In the genomic region with DNA sequence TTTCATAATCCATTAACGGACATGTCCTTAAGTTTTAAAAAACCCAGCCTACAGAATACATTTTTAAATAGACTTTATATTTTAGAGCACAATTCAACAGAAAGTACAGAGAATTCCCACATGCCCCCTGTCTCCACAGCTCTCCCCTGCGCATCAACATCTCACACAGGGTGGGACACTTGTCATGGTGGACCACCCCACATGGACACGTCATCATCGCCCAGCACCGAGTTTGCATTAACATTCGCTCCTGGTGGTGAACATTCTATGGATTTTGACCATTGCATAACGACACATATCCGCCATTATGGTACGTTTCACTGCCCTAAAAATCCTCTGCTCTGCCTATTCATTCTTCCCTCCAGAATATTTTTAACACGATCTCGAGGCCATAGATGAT, we compare ENCODE assay signal across 20 cellular contexts. TPM values are rescaled to one million over a fixed set of nuclear protein-coding genes. Genes with fewer than 3 reads are reported as not detected.
DNase-seq lines count a peak whose midpoint lies in the region; ATAC-seq and TF ChIP-seq lines count a peak whose summit lies in the region.
"Had no signal": no experiment of that assay in that cellular context is flagged by ENCODE, and none has a peak within 500 bp of the region (broad histone marks: within the 10 kb centered on the region; RNA-seq: fewer than 3 reads in every experiment).

No MANE protein-coding gene starts in this region.

- H3K27ac Mint-ChIP-seq in brain (peak overlapping the region in 3 of 5 experiments; percentile 6 to 35 (median 16)), type B pancreatic cell (no peak overlapping the region)
- H3K27ac Mint-ChIP-seq in naive thymus-derived CD4-positive, alpha-beta T cell: peak overlapping the region in 1 of 9 donors; percentile 1
- H3K27ac Mint-ChIP-seq: HFFc6 had no signal

- H3K36me3 Mint-ChIP-seq in brain: peaks cover 3% of the 10 kb centered on the region
- peaks cover 0 to 3% (median 0%) of the 10 kb centered on the region in 5 donors for H3K36me3 Mint-ChIP-seq in naive thymus-derived CD4-positive, alpha-beta T cell
- H3K36me3 Mint-ChIP-seq in type B pancreatic cell: no peaks in the 10 kb centered on the region
- H3K36me3 Mint-ChIP-seq: CD8-positive, alpha-beta memory T cell had no signal

- CTCF ChIA-PET in naive thymus-derived CD4-positive, alpha-beta T cell (lab: Charles Lee): no interaction called here

- no peaks in the 10 kb centered on the region for H3K4me1 ChIP-seq in naive thymus-derived CD4-positive, alpha-beta T cell (ENCODE audit: control insufficient read depth in 2 of 2, insufficient read depth in 2 of 2, low read length in 2 of 2)

- H3K9me3 Mint-ChIP-seq in brain (peaks cover 0 to 14% (median 7%) of the 10 kb centered on the region in 5 experiments), type B pancreatic cell (no peaks in the 10 kb centered on the region)
- H3K9me3 Mint-ChIP-seq in naive thymus-derived CD4-positive, alpha-beta T cell: peaks cover 0 to 3% (median 0%) of the 10 kb centered on the region in 11 donors
- H3K9me3 Mint-ChIP-seq: HFFc6 had no signal

- H3K27ac ChIP-seq in naive thymus-derived CD4-positive, alpha-beta T cell (ENCODE audit: low read depth, low read length): no peak overlapping the region
- H3K27ac ChIP-seq: BLaER1 treated with 17β-estradiol and CSF1 and Interleukin-3, amounts not matched to agents 10 nM and 100 nM had no signal

- DNase-seq in cardiac septum (ENCODE audit: low spot score): peak; percentile 44
- DNase-seq in left cardiac atrium: no peak
- DNase-seq in naive thymus-derived CD4-positive, alpha-beta T cell: no peak
- no peak for DNase-seq in type B pancreatic cell (ENCODE audit: extremely low spot score, unreplicated experiment)
- no peak for DNase-seq in left colon
- DNase-seq in activated CD8-positive, alpha-beta memory T cell treated with anti-CD3 and anti-CD28 coated beads, Interleukin-2, amount 50 U/mL, for 4 hours: no peak
- no peak for DNase-seq in NCI-H187 treated with DMSO at 0.1 percent for 48 hours (lab: John Stamatoyannopoulos, UW)
- DNase-seq: DND-41; HFFc6; Karpas-422; MM.1S; NCI-H1092 treated with DMSO at 0.1 percent for 48 hours; NCI-H1694; NCI-H446; NK-92 treated with Interleukin-12 subunit alpha and Interleukin-12 subunit beta, amount 100 ng/mL, for 24 hours; OCI-M1; RPMI8226 had no signal

- POLR2A ChIA-PET in naive thymus-derived CD4-positive, alpha-beta T cell (lab: Charles Lee): no interaction called here

- no peaks in the 10 kb centered on the region for H3K36me3 ChIP-seq in naive thymus-derived CD4-positive, alpha-beta T cell (ENCODE audit: control insufficient read depth in 2 of 3, insufficient read depth in 3 of 3, low read length in 3 of 3)
- H3K36me3 ChIP-seq: BLaER1 treated with 17β-estradiol and CSF1 and Interleukin-3, amounts not matched to agents 10 nM and 100 nM had no signal

- ATAC-seq in left cardiac atrium (no peak), left colon (no peak)
- no peak for ATAC-seq in naive thymus-derived CD4-positive, alpha-beta T cell

- H3K9me3 ChIP-seq in naive thymus-derived CD4-positive, alpha-beta T cell (ENCODE audit: control insufficient read depth in 2 of 3, low read length in 3 of 3): no peaks in the 10 kb centered on the region
- H3K9me3 ChIP-seq: BLaER1 treated with 17β-estradiol and CSF1 and Interleukin-3, amounts not matched to agents 10 nM and 100 nM had no signal

- intact Hi-C loops in cardiac septum (cut with DNase I): loop anchor here (2.0 to 5.0 kb wide), 2 partner anchors 76 to 212 kb away; no protein-coding TSS in a partner anchor
- intact Hi-C loops in left cardiac atrium (cut with DNase I): loop anchor here (10.0 kb wide), 2 partner anchors 204 to 214 kb away; no protein-coding TSS in a partner anchor
- intact Hi-C loops in naive thymus-derived CD4-positive, alpha-beta T cell (cut with micrococcal nuclease): loop anchor here in 1 of 2 donors (5.0 kb wide), 1 partner anchor 78 kb away; no protein-coding TSS in a partner anchor
- intact Hi-C loops in left colon (cut with DNase I, micrococcal nuclease): loop anchor here in 1 of 2 donors (10.0 kb wide), 1 partner anchor 76 kb away; no protein-coding TSS in a partner anchor

- H3K4me1 Mint-ChIP-seq in brain: peaks cover 56% of the 10 kb centered on the region
- peaks cover 0 to 20% (median 5%) of the 10 kb centered on the region in 7 donors for H3K4me1 Mint-ChIP-seq in naive thymus-derived CD4-positive, alpha-beta T cell
- peaks cover 19% of the 10 kb centered on the region for H3K4me1 Mint-ChIP-seq in type B pancreatic cell (ENCODE audit: unreplicated experiment)

- no peak overlapping the region for H3K4me3 ChIP-seq in naive thymus-derived CD4-positive, alpha-beta T cell (ENCODE audit: low read length)

- H3K27me3 Mint-ChIP-seq in brain: peaks cover 22% of the 10 kb centered on the region
- peaks cover 36 to 46% (median 42%) of the 10 kb centered on the region in 5 donors for H3K27me3 Mint-ChIP-seq in naive thymus-derived CD4-positive, alpha-beta T cell
- H3K27me3 Mint-ChIP-seq in type B pancreatic cell: peaks cover 53% of the 10 kb centered on the region

- TF ChIP-seq CTCF in brain (conservative IDR thresholded peaks at IDR 0.05) (no peak), type B pancreatic cell (conservative IDR thresholded peaks at IDR 0.05) (no peak)

- H3K4me3 Mint-ChIP-seq in brain (peak overlapping the region; percentile 63 to 74 (median 68)), type B pancreatic cell (peak overlapping the region; percentile 69)
- H3K4me3 Mint-ChIP-seq in naive thymus-derived CD4-positive, alpha-beta T cell: peak overlapping the region in 6 of 10 donors; percentile 6 to 81 (median 33)

- no peaks in the 10 kb centered on the region for H3K27me3 ChIP-seq in naive thymus-derived CD4-positive, alpha-beta T cell (ENCODE audit: control insufficient read depth in 2 of 2, insufficient read depth in 2 of 2, low read length in 2 of 2)

RNA-seq across cellular contexts. Expression of gene KCNF1, which starts 1.1 kb away (rescaled TPM):
- 0.27 TPM for total RNA-seq in cardiac septum
- total RNA-seq in left cardiac atrium: under 1 TPM; 0.24 to 0.97 TPM
- 18.1 TPM for polyA plus RNA-seq in brain (ENCODE audit: insufficient read depth, low read depth, low replicate concordance)
- total RNA-seq in naive thymus-derived CD4-positive, alpha-beta T cell: not detected
- not detected for polyA plus RNA-seq in naive thymus-derived CD4-positive, alpha-beta T cell
- 3.6 and 3.7 TPM in 2 replicates for total RNA-seq in type B pancreatic cell (ENCODE audit: low replicate concordance)
- total RNA-seq in left colon: 1 to 10 TPM in 1 of 2 donors, under 1 TPM in 1; 0.43 to 1.1 TPM
- total RNA-seq: CD8-positive, alpha-beta memory T cell had no signal
- polyA plus RNA-seq: CD8-positive, alpha-beta memory T cell had no signal
